2 cellular contexts compared by ENCODE assay signal in genomic region chr1:205208805-205209204, GRCh38.
TF ChIP-seq lines count a peak whose summit lies in the region.

No MANE protein-coding gene starts in this region.

TF ChIP-seq in SK-N-SH, 30 proteins besides CTCF, POLR2A, EP300 and RAD21 (continued from another document):
- TF ChIP-seq EZH2phosphoT487 (IDR thresholded peaks at IDR 0.05; ENCODE audit: borderline replicate concordance, low read depth) (no peak), USF2 (IDR thresholded peaks at IDR 0.05; ENCODE audit: borderline replicate concordance, low read depth, low read length) (no peak)
TF ChIP-seq in SK-N-SH: peak in this region for 0.

TF ChIP-seq in SK-N-SH treated with all-trans-retinoic acid at 6 μM for 48 hours, 23 proteins besides CTCF, POLR2A, EP300 and RAD21 (continued from another document):
- no peak for TF ChIP-seq CSRNP3 (CRISPR knock-in tag; IDR thresholded peaks at IDR 0.05)
- no peak for TF ChIP-seq ESRRG (CRISPR knock-in tag; IDR thresholded peaks at IDR 0.05)
- TF ChIP-seq PPARA (CRISPR knock-in tag; IDR thresholded peaks at IDR 0.05; ENCODE audit: borderline replicate concordance), result no peak
- TF ChIP-seq ISL1 (CRISPR knock-in tag; IDR thresholded peaks at IDR 0.05), result no peak
- TF ChIP-seq OSR1 (CRISPR knock-in tag; IDR thresholded peaks at IDR 0.05), result no peak
- no peak for TF ChIP-seq ARNTL (CRISPR knock-in tag; IDR thresholded peaks at IDR 0.05; ENCODE audit: borderline replicate concordance, low read depth)
- TF ChIP-seq ZFP3 (CRISPR knock-in tag; IDR thresholded peaks at IDR 0.05), result no peak
- TF ChIP-seq ZNF8 (CRISPR knock-in tag; IDR thresholded peaks at IDR 0.05), result no peak
- no peak for TF ChIP-seq GLIS3 (CRISPR knock-in tag; IDR thresholded peaks at IDR 0.05)
- TF ChIP-seq CSDC2 (CRISPR knock-in tag; IDR thresholded peaks at IDR 0.05), result no peak
- TF ChIP-seq BACH2 (CRISPR knock-in tag; IDR thresholded peaks at IDR 0.05; ENCODE audit: borderline replicate concordance), result no peak
- TF ChIP-seq ZNF565 (CRISPR knock-in tag; conservative IDR thresholded peaks at IDR 0.05; ENCODE audit: low read depth), result no peak
- no peak for TF ChIP-seq TCF4 (CRISPR knock-in tag; IDR thresholded peaks at IDR 0.05; ENCODE audit: borderline replicate concordance)
- TF ChIP-seq ZNF70 (CRISPR knock-in tag; IDR thresholded peaks at IDR 0.05), result no peak
- TF ChIP-seq TSHZ2 (CRISPR knock-in tag; IDR thresholded peaks at IDR 0.05), result no peak
- no peak for TF ChIP-seq POU6F1 (CRISPR knock-in tag; IDR thresholded peaks at IDR 0.05; ENCODE audit: borderline replicate concordance, low read depth)
- TF ChIP-seq PATZ1 (CRISPR knock-in tag; IDR thresholded peaks at IDR 0.05; ENCODE audit: borderline replicate concordance), result no peak
